1 cellular context compared by ENCODE assay signal in the genomic region with DNA sequence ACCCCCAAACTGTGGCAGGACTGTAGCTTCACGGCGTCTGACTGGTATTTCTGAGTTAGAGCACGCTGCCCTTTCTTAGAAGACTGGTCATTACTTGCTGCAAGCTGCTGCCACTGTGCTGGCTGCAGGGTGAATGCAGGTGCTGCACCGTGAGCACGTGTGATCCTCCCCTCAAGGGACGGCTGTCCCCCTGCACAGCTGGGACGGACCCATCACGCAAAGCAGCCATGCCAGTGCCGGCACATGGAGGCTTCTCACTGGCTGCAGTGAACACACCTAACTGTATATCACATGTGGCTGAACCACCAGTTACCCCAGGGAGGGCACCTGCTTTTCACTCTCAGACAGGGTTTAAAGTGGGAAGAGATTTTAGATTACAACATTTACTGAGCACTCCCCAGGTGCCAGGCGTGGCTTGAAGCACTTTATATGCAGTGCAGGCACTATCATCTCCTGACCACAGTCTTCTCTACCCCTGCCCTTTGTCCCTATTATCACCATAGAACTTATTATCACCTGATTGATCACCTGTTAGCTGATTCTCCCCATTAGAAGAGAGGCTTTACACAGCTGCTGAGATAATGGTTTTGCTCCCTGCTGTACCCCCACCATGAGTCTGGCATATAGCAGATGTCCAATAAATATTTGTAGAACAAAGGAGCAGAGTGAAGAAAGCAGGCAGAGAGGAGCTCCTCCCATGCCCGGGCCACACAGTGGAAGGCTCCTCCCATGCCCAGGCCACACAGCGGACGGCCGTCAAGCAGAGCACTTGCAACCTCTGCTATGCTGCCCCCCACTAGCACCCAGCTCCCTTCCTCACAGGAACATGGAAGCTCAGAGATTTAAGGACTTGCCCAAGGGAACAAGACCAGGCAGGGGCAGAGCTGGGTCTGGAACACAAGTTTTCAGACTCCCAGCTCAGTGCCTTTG.
A peak's percentile ranks its signal among the peaks of the same experiment; 100 is the strongest.
TF ChIP-seq lines count a peak whose summit lies in the region.

No MANE protein-coding gene starts in this region.

TF ChIP-seq in K562, 482 proteins besides CTCF, POLR2A, EP300 and RAD21:
- peak; percentile 63 for TF ChIP-seq RBM22 (IDR thresholded peaks at IDR 0.05; ENCODE audit: low read depth, low read length, poor library complexity, severe bottlenecking)
- TF ChIP-seq, protein P1, sequence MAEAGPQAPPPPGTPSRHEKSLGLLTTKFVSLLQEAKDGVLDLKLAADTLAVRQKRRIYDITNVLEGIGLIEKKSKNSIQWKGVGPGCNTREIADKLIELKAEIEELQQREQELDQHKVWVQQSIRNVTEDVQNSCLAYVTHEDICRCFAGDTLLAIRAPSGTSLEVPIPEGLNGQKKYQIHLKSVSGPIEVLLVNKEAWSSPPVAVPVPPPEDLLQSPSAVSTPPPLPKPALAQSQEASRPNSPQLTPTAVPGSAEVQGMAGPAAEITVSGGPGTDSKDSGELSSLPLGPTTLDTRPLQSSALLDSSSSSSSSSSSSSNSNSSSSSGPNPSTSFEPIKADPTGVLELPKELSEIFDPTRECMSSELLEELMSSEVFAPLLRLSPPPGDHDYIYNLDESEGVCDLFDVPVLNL (CRISPR knock-in tag; IDR thresholded peaks at IDR 0.05; ENCODE audit: low read depth): no peak
- no peak for TF ChIP-seq ZFP36 (IDR thresholded peaks at IDR 0.05; ENCODE audit: low read depth, low read length, partially characterized antibody)
- TF ChIP-seq POLR2G (IDR thresholded peaks at IDR 0.05; ENCODE audit: low read depth, low read length): peak; percentile 47; the same call in 1 of the 2 replicates
- peak; percentile 45 for TF ChIP-seq RBFOX2 (IDR thresholded peaks at IDR 0.05; ENCODE audit: low read depth, low read length)
